In the genomic region with DNA sequence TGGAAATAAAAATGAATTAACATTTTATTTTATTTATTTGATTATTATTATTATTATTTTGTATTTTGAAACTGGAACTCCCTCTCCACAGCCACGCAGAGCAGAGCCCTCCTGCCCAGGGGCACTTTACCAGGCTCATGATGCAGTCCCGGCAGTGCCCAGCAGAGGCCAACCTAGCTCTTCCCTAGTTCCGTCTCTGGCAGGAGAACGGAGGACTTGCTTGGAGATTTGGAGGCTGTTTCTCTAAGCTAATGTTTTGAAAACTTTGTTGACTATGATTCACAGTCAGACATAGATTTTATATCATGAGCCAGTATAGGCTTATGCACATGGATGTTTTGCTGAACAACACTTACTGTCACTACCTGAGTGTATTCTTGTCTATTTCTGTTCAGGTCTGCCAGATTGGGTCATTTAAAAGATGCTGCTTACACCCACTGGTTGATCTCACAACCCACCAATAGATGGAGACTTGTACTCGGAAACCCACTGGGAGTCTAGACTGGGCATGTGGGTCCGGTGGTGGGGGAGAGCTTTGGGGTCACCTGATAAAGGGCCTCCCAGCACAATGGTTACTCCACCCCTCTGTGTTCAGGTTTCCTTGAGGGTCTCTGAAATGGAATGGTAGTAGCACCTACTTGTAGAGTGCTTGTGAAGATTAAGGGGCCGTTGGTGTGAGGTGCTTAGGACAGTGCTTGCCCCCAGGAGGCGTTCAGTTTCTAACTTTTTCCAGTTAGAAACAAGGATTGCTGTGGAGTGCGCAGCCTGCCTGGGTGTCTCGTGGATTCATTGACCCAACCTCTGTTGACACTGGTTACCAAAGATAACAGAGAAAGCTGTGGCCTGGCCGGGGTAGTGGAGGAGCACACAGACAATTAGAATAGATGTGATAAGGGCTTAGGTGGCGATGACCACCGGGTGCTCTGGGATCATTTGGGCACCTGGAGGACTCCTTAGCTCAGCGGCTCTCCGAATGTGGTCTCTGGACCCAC, we compare ENCODE assay signal across 1 cellular context.
TF ChIP-seq lines count a peak whose summit lies in the region.

No MANE protein-coding gene starts in this region.

TF ChIP-seq in H1, 55 proteins besides CTCF, POLR2A, EP300 and RAD21 (continued from another document):
- TF ChIP-seq, protein P1, sequence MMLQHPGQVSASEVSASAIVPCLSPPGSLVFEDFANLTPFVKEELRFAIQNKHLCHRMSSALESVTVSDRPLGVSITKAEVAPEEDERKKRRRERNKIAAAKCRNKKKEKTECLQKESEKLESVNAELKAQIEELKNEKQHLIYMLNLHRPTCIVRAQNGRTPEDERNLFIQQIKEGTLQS (IDR thresholded peaks at IDR 0.05; ENCODE audit: insufficient read depth, low read depth, low read length) = no peak
- no peak for TF ChIP-seq EZH2 (IDR thresholded peaks at IDR 0.05; ENCODE audit: low read depth, low read length, severe bottlenecking)
- no peak for TF ChIP-seq SRF (IDR thresholded peaks at IDR 0.05; ENCODE audit: low read depth, low read length)
- no peak for TF ChIP-seq KDM1A (IDR thresholded peaks at IDR 0.05; ENCODE audit: borderline replicate concordance, low read length)
